In genomic region chrX:17919896-17920446, GRCh38 we compare ENCODE assay signal across 2 cellular contexts.
TF ChIP-seq lines count a peak whose summit lies in the region.

No MANE protein-coding gene starts in this region.

TF ChIP-seq in liver, 16 proteins besides CTCF, POLR2A, EP300 and RAD21 (continued from another document):
- TF ChIP-seq REST (IDR thresholded peaks at IDR 0.05) (no peak), ZBTB33 (IDR thresholded peaks at IDR 0.05) (no peak), YY1 (IDR thresholded peaks at IDR 0.05) (no peak), FOXA1 (IDR thresholded peaks at IDR 0.05) (no peak), EGR1 (IDR thresholded peaks at IDR 0.05; ENCODE audit: low read depth in 2 of 2) (no peak), JUND (IDR thresholded peaks at IDR 0.05) (no peak), HNF4G (IDR thresholded peaks at IDR 0.05) (no peak)

TF ChIP-seq in HepG2, 621 proteins besides CTCF, POLR2A, EP300 and RAD21 (continued from another document):
- TF ChIP-seq THYN1 (CRISPR knock-in tag; IDR thresholded peaks at IDR 0.05; ENCODE audit: borderline replicate concordance, low read depth) (no peak), TCF7L2 (IDR thresholded peaks at IDR 0.05; ENCODE audit: low read depth, low read length) (no peak), FIP1L1 (IDR thresholded peaks at IDR 0.05; ENCODE audit: borderline replicate concordance, insufficient read depth, low read depth, low read length) (no peak), TERF1 (CRISPR knock-in tag; IDR thresholded peaks at IDR 0.05) (no peak), TRIM24 (CRISPR knock-in tag; IDR thresholded peaks at IDR 0.05) (no peak), ZNF18 (CRISPR knock-in tag; IDR thresholded peaks at IDR 0.05; ENCODE audit: insufficient replicate concordance) (no peak)
TF ChIP-seq in HepG2: peak in this region for 0.
